Comparison of ENCODE assay signal across 19 cellular contexts in the genomic region with DNA sequence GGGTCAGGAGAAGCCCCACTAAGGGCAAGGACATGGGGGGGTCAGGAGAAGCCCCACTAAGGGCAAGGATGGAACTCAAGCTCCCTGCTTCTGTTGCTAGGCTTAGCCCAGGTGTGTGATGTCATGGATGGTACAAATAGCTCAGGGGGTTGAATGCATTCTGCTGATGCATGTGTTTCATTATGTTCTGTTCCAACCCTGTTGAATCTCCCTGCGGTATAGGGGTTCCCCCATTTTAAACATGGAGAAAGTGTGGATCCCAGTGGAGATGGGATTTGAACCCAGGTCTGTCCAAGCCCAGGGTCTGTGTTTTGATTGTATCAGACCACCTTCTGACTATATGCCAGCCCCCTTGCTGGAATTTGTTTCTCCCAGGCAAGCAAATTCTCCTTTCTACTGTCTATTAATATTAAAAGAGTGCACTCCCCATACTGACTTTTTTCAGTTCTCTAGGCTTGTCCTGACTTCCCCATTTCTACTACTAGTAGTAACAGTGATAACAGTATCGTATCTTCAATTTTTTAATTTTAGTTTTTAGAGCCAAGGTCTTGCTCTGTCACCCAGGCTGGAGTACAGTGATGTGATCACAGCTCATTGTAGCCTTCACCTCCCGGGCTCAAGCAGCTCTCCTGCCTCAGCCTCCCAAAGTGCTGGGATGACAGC. TPM values are rescaled to one million over a fixed set of nuclear protein-coding genes. Genes with fewer than 3 reads are reported as not detected.
A peak's percentile ranks its signal among the peaks of the same experiment; 100 is the strongest.
DNase-seq lines count a peak whose midpoint lies in the region; ATAC-seq, FAIRE-seq and TF ChIP-seq lines count a peak whose summit lies in the region.
"Had no signal": no experiment of that assay in that cellular context is flagged by ENCODE, and none has a peak within 500 bp of the region (broad histone marks: within the 10 kb centered on the region; RNA-seq: fewer than 3 reads in every experiment).

No MANE protein-coding gene starts in this region.

- WGBS in neuronal stem cell (ENCODE audit: extremely low coverage in 2 of 2, insufficient read length in 2 of 2, insufficient replicate concordance in 1 of 2), 2 donors, result no CpG with 5 or more reads among the region's 3 CpGs

- peaks cover 18% of the 10 kb centered on the region for H3K79me1 ChIP-seq in neuronal stem cell (ENCODE audit: low read depth, low read length)

- no peaks in the 10 kb centered on the region for H3K9me3 Mint-ChIP-seq in activated CD4-positive, alpha-beta T cell treated with anti-CD3 and anti-CD28 coated beads for 36 hours (ENCODE audit: low read depth)
- peaks cover 0 to 3% (median 0%) of the 10 kb centered on the region in 5 experiments for H3K9me3 Mint-ChIP-seq in brain

- ATAC-seq in activated CD4-positive, alpha-beta T cell treated with anti-CD3 and anti-CD28 coated beads for 36 hours, result no peak
- no peak for ATAC-seq in HG02610 (IDR thresholded peaks at IDR 0.05; ENCODE audit: unreplicated experiment)
- no peak for ATAC-seq in GM18870 (IDR thresholded peaks at IDR 0.05; ENCODE audit: unreplicated experiment)

- H3K4me3 Mint-ChIP-seq in activated CD4-positive, alpha-beta T cell treated with anti-CD3 and anti-CD28 coated beads for 36 hours, result no peak overlapping the region
- peak overlapping the region in 1 of 5 experiments; percentile 9 for H3K4me3 Mint-ChIP-seq in brain

- no peak overlapping the region for H3K14ac ChIP-seq in neuronal stem cell (ENCODE audit: low read length)

- no peak for DNase-seq in activated CD4-positive, alpha-beta T cell treated with anti-CD3 and anti-CD28 coated beads for 36 hours
- DNase-seq in activated CD4-positive, alpha-beta T cell treated with anti-CD3 and anti-CD28 coated beads, Interleukin-2, amount 50 U/mL, for 4 hours, result no peak
- DNase-seq in GM18507 (ENCODE audit: extremely low spot score, insufficient read length, low read depth) (no peak), neuronal stem cell (ENCODE audit: low spot score) (no peak)
- DNase-seq: activated naive CD4-positive, alpha-beta T cell; Calu3; effector CD8-positive, alpha-beta T cell; HCEC 1CT; MM.1S; NCI-H2029 treated with DMSO at 0.1 percent for 48 hours; NCI-H524 had no signal

- peaks cover 32% of the 10 kb centered on the region for H3K4me1 Mint-ChIP-seq in activated CD4-positive, alpha-beta T cell treated with anti-CD3 and anti-CD28 coated beads for 36 hours
- peaks cover 49% of the 10 kb centered on the region for H3K4me1 Mint-ChIP-seq in brain

- H4K8ac ChIP-seq in neuronal stem cell (ENCODE audit: low read depth, low read length), result no peak overlapping the region

- no peak overlapping the region for H3K4ac ChIP-seq in neuronal stem cell (ENCODE audit: low read length)

- H3K9ac ChIP-seq in parathyroid adenoma, result no peak overlapping the region
- H3K9ac ChIP-seq in neuronal stem cell (ENCODE audit: low read depth, low read length, poor library complexity), result no peak overlapping the region

- H3K4me2 ChIP-seq in parathyroid adenoma (ENCODE audit: low read length) (peak overlapping the region; percentile 54), neuronal stem cell (ENCODE audit: insufficient read depth, low read length, poor library complexity, severe bottlenecking) (no peak overlapping the region)

- H3K27ac ChIP-seq in parathyroid adenoma (peak overlapping the region; percentile 81), neuronal stem cell (replicated peaks; ENCODE audit: low read length) (no peak overlapping the region)
- H3K27ac ChIP-seq: breast epithelium, VCaP had no signal

- H3K23ac ChIP-seq in neuronal stem cell (ENCODE audit: low read depth, low read length, poor library complexity), result no peak overlapping the region

- H2BK5ac ChIP-seq in neuronal stem cell (ENCODE audit: low read length), result no peak overlapping the region

- no peaks in the 10 kb centered on the region for H3K27me3 Mint-ChIP-seq in activated CD4-positive, alpha-beta T cell treated with anti-CD3 and anti-CD28 coated beads for 36 hours
- H3K27me3 Mint-ChIP-seq in brain, result no peaks in the 10 kb centered on the region

- H2AK5ac ChIP-seq in neuronal stem cell (ENCODE audit: low read depth, low read length), result no peak overlapping the region

- FAIRE-seq in GM18507 (lab: Jason Lieb, UNC), result peak; percentile 15
- FAIRE-seq: A204.1, G401.6 had no signal

- no peak overlapping the region for H2BK12ac ChIP-seq in neuronal stem cell (ENCODE audit: low read length)

- H3K36me3 ChIP-seq in parathyroid adenoma (ENCODE audit: control insufficient read depth, insufficient read depth, low read length) (no peaks in the 10 kb centered on the region), neuronal stem cell (replicated peaks in 1 of 2; ENCODE audit: control insufficient read depth in 2 of 2, insufficient read depth in 2 of 2, low read length in 2 of 2) (peaks cover 26 to 75% of the 10 kb centered on the region in 2 donors)

- no peak for TF ChIP-seq CTCF in brain (conservative IDR thresholded peaks at IDR 0.05)
- no peak for TF ChIP-seq CTCF in parathyroid adenoma (IDR thresholded peaks at IDR 0.05)

- peaks cover 38% of the 10 kb centered on the region for H3K79me2 ChIP-seq in parathyroid adenoma

- H2BK120ac ChIP-seq in neuronal stem cell (ENCODE audit: low read depth, low read length), result no peak overlapping the region

- intact Hi-C loops in activated CD4-positive, alpha-beta T cell treated with anti-CD3 and anti-CD28 coated beads for 36 hours (cut with DNase I, micrococcal nuclease), result no loop called here

- H3K18ac ChIP-seq in neuronal stem cell (ENCODE audit: low read length), result no peak overlapping the region

- POLR2A ChIA-PET in activated CD4-positive, alpha-beta T cell treated with anti-CD3 and anti-CD28 coated beads for 36 hours (lab: Charles Lee), result no interaction called here

- H2AFZ ChIP-seq in parathyroid adenoma (no peak overlapping the region), neuronal stem cell (ENCODE audit: low read length) (no peak overlapping the region)

- no peak overlapping the region for H4K91ac ChIP-seq in neuronal stem cell (ENCODE audit: low read depth, low read length, poor library complexity)

- CTCF ChIA-PET in activated CD4-positive, alpha-beta T cell treated with anti-CD3 and anti-CD28 coated beads for 36 hours (lab: Charles Lee), result interaction anchor here (1.4 kb wide), 1 partner anchor 46 kb away, joined by 3 read pairs; no protein-coding TSS in a partner anchor

- no peak overlapping the region for H2BK15ac ChIP-seq in neuronal stem cell (ENCODE audit: low read length)

- H3K9me3 ChIP-seq in parathyroid adenoma (ENCODE audit: control insufficient read depth, low read length), result no peaks in the 10 kb centered on the region
- peaks cover 0 to 4% of the 10 kb centered on the region in 2 donors for H3K9me3 ChIP-seq in neuronal stem cell (replicated peaks in 1 of 2; ENCODE audit: control insufficient read depth in 2 of 2, insufficient read depth in 1 of 2, low read depth in 1 of 2, low read length in 2 of 2)
- H3K9me3 ChIP-seq: breast epithelium had no signal

- H3K27ac Mint-ChIP-seq in activated CD4-positive, alpha-beta T cell treated with anti-CD3 and anti-CD28 coated beads for 36 hours, result peak overlapping the region; percentile 24
- H3K27ac Mint-ChIP-seq in brain, result peak overlapping the region in 3 of 5 experiments; percentile 36 to 77 (median 60)

- peaks cover 30% of the 10 kb centered on the region for H3K36me3 Mint-ChIP-seq in activated CD4-positive, alpha-beta T cell treated with anti-CD3 and anti-CD28 coated beads for 36 hours (ENCODE audit: low read depth)
- H3K36me3 Mint-ChIP-seq in brain, result peaks cover 66% of the 10 kb centered on the region

- H3K27me3 ChIP-seq in parathyroid adenoma (ENCODE audit: control insufficient read depth, insufficient read depth, low read length) (no peaks in the 10 kb centered on the region), neuronal stem cell (ENCODE audit: control insufficient read depth in 3 of 3, insufficient read depth in 3 of 3, low read depth in 1 of 3, low read length in 3 of 3) (no peaks in the 10 kb centered on the region)
- H3K27me3 ChIP-seq: breast epithelium had no signal

- H3K4me3 ChIP-seq in parathyroid adenoma (ENCODE audit: low read depth, low read length) (peak overlapping the region; percentile 38), neuronal stem cell (ENCODE audit: low read length in 2 of 2) (no peak overlapping the region)
- H3K4me3 ChIP-seq: breast epithelium had no signal

- H3K4me1 ChIP-seq in parathyroid adenoma (peaks cover 18% of the 10 kb centered on the region), neuronal stem cell (ENCODE audit: control insufficient read depth in 2 of 2, insufficient read depth in 1 of 2, low read depth in 1 of 2, low read length in 2 of 2) (no peaks in the 10 kb centered on the region)
- H3K4me1 ChIP-seq: breast epithelium had no signal

RNA-seq across cellular contexts. Expression of a gene that starts 6.7 kb away (rescaled TPM):
- 10 to 100 TPM; 11.4 to 12.1 TPM for total RNA-seq in activated CD4-positive, alpha-beta T cell treated with anti-CD3 and anti-CD28 coated beads for 36 hours
- 10.4 TPM for polyA plus RNA-seq in brain (ENCODE audit: insufficient read depth, low read depth, low replicate concordance)
- 12.2 TPM for polyA plus RNA-seq in neuronal stem cell (2013, experiment 1 of 2)
- polyA plus RNA-seq in neuronal stem cell (2013, experiment 2 of 2), result 12.0 TPM

RNA-seq across cellular contexts. Expression of a gene that starts 12.0 kb away (rescaled TPM):
- total RNA-seq in activated CD4-positive, alpha-beta T cell treated with anti-CD3 and anti-CD28 coated beads for 36 hours, result 10 to 100 TPM; 16.2 to 18.6 TPM
- polyA plus RNA-seq in brain (ENCODE audit: insufficient read depth, low read depth, low replicate concordance), result 20.5 TPM
- 3.1 TPM for polyA plus RNA-seq in neuronal stem cell (2013, experiment 1 of 2)
- polyA plus RNA-seq in neuronal stem cell (2013, experiment 2 of 2), result 3.8 TPM

RNA-seq across cellular contexts. Expression of a gene that starts 12.3 kb away (rescaled TPM):
- 1 to 10 TPM; 3.2 to 4.3 TPM for total RNA-seq in activated CD4-positive, alpha-beta T cell treated with anti-CD3 and anti-CD28 coated beads for 36 hours
- 5.8 TPM for polyA plus RNA-seq in brain (ENCODE audit: insufficient read depth, low read depth, low replicate concordance)
- polyA plus RNA-seq in neuronal stem cell (2013, experiment 1 of 2), result 6.9 TPM
- polyA plus RNA-seq in neuronal stem cell (2013, experiment 2 of 2), result 6.6 TPM

RNA-seq across cellular contexts. Expression of a gene that starts 12.8 kb away (rescaled TPM):
- 10 to 100 TPM; 13.6 to 14.7 TPM for total RNA-seq in activated CD4-positive, alpha-beta T cell treated with anti-CD3 and anti-CD28 coated beads for 36 hours
- polyA plus RNA-seq in brain (ENCODE audit: insufficient read depth, low read depth, low replicate concordance), result 30.5 TPM
- 19.2 TPM for polyA plus RNA-seq in neuronal stem cell (2013, experiment 1 of 2)
- polyA plus RNA-seq in neuronal stem cell (2013, experiment 2 of 2), result 18.4 TPM

RNA-seq across cellular contexts. Expression of a gene that starts 28.7 kb away (rescaled TPM):
- total RNA-seq in activated CD4-positive, alpha-beta T cell treated with anti-CD3 and anti-CD28 coated beads for 36 hours, result 10 to 100 TPM; 24.2 to 35.6 TPM
- polyA plus RNA-seq in brain (ENCODE audit: insufficient read depth, low read depth, low replicate concordance), result 43.5 TPM
- polyA plus RNA-seq in neuronal stem cell (2013, experiment 1 of 2), result 42.3 TPM
- 43.4 TPM for polyA plus RNA-seq in neuronal stem cell (2013, experiment 2 of 2)
